ENCODE assay signal across 1 cellular context in genomic region chr3:99322551-99322950, GRCh38.
TF ChIP-seq lines count a peak whose summit lies in the region.

No MANE protein-coding gene starts in this region.

TF ChIP-seq in IMR-90, 13 proteins besides CTCF, POLR2A, EP300 and RAD21 (continued from another document):
- no peak for TF ChIP-seq ELK1 (IDR thresholded peaks at IDR 0.05; ENCODE audit: borderline replicate concordance, low read depth, low read length)
